9 cellular contexts compared by ENCODE assay signal in the genomic region with DNA sequence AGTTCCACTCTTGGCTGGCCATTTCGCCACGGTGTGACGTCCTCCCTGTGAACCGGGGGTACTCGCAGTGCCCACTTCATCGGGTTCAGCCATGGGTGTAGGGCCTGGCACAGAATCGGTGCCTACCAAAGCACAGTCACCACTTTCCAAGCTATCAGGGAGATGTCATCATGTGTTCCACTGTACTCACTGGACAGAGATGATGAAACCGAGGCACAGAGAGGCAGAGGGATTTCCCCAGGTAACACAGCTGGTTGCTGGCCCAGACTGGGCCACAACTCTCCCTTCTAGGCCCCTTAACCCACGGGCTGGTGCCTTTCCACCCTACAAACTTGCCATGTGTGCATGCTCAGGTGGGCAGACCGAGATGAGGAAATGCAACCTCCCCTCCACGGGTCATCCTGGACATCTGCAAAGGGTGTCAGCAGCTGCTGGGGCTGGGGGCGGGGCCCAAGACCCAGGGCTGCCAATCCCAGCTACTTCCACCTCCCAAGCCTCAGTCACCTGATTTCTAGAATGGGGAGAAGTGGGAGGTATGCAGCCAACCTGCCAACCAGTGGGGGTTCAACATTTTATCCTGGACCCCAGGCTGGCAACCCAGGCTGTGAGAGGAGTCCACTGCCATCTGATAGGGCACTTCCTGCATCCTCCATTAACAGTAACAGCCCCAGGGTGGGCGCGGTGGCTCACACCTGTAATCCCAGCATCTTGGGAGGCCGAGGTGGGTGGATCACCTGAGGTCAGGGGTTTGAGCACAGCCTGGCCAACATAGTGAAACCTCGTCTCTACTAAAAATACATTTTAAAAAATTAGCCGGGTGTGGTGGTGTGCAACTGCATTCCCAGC. TPM values are rescaled to one million over a fixed set of nuclear protein-coding genes. Genes with fewer than 3 reads are reported as not detected.
A peak's percentile ranks its signal among the peaks of the same experiment; 100 is the strongest.
DNase-seq lines count a peak whose midpoint lies in the region; ATAC-seq, FAIRE-seq and TF ChIP-seq lines count a peak whose summit lies in the region.
"Had no signal": no experiment of that assay in that cellular context is flagged by ENCODE, and none has a peak within 500 bp of the region (broad histone marks: within the 10 kb centered on the region; RNA-seq: fewer than 3 reads in every experiment).

No MANE protein-coding gene starts in this region.

- no peak for TF ChIP-seq CTCF in D721Med (IDR thresholded peaks at IDR 0.05; ENCODE audit: insufficient read depth, missing control alignments)

- H3K4me3 Mint-ChIP-seq in T-helper 17 cell = peak overlapping the region; percentile 99

- no peak for FAIRE-seq in D721Med (lab: Jason Lieb, UNC)

- H3K27ac Mint-ChIP-seq in T-helper 17 cell = peak overlapping the region; percentile 95

- H3K36me3 Mint-ChIP-seq in T-helper 17 cell (ENCODE audit: low read depth) = peaks cover 4% of the 10 kb centered on the region

- H3K27me3 Mint-ChIP-seq in T-helper 17 cell = no peaks in the 10 kb centered on the region

- H3K4me1 Mint-ChIP-seq in T-helper 17 cell = peaks cover 40% of the 10 kb centered on the region

- no peaks in the 10 kb centered on the region for H3K9me3 ChIP-seq in T-helper 17 cell (ENCODE audit: control insufficient read depth, low read length, poor library complexity, severe bottlenecking)

- DNase-seq in T-helper 17 cell (peak in 1 of 3 donors; percentile 36), D721Med (ENCODE audit: insufficient read length, low spot score) (no peak), HPDE6-E6E7 (ENCODE audit: extremely low spot score) (no peak), mesenteric fat pad (ENCODE audit: low spot score) (no peak)
- DNase-seq in effector CD4-positive, alpha-beta T cell = peak; percentile 36
- DNase-seq in stimulated activated CD4-positive, alpha-beta T cell treated with anti-CD3 and anti-CD28 coated beads, Interleukin-15, amount 100 ng/mL, for 48 hours (ENCODE audit: low read depth in 2 of 2) = peak; percentile 58

- ATAC-seq in GM18517 (IDR thresholded peaks at IDR 0.05; ENCODE audit: unreplicated experiment) = peak; percentile 54
- peak; percentile 40 for ATAC-seq in HG02763 (IDR thresholded peaks at IDR 0.05; ENCODE audit: unreplicated experiment)
- peak; percentile 59 for ATAC-seq in T-helper 17 cell

RNA-seq across cellular contexts. Expression of gene SH2D3C, which starts 0.9 kb away (rescaled TPM):
- total RNA-seq in T-helper 17 cell (10 to 100 TPM; 15.9 to 27.2 TPM), mesenteric fat pad (28.1 TPM)
- total RNA-seq: M059J had no signal

RNA-seq across cellular contexts. Expression of gene CDK9, which starts 6.5 kb away (rescaled TPM):
- total RNA-seq in T-helper 17 cell = 100 to 1,000 TPM; 107 to 123 TPM
- 105 TPM for total RNA-seq in mesenteric fat pad

RNA-seq across cellular contexts. Expression of gene FPGS, which starts 23.3 kb away (rescaled TPM):
- total RNA-seq in T-helper 17 cell = 10 to 100 TPM; 71.2 to 80.6 TPM
- 108 TPM for total RNA-seq in mesenteric fat pad

RNA-seq across cellular contexts. Expression of gene TOR2A, which starts 44.3 kb away (rescaled TPM):
- total RNA-seq in T-helper 17 cell (10 to 100 TPM in 1 of 2 donors, 1 to 10 TPM in 1; 9.4 to 10.5 TPM), mesenteric fat pad (8.6 TPM)

Comparison
In these comparisons a context has a peak if more than half of its experiments do, and no peak if none do; other contexts are left out.
1. DNase-seq: peak in effector CD4-positive, alpha-beta T cell (single experiment) and stimulated activated CD4-positive, alpha-beta T cell treated with anti-CD3 and anti-CD28 coated beads, Interleukin-15, amount 100 ng/mL, for 48 hours (2 of 2); none in D721Med (single experiment), HPDE6-E6E7 (single experiment) and mesenteric fat pad (single experiment).
2. Peak in every context shown above with its lines, with median percentiles within 50 percentile points of each other: ATAC-seq.